In genomic region chr12:79407671-79408622, GRCh38 we compare ENCODE assay signal across 8 cellular contexts.
DNase-seq lines count a peak whose midpoint lies in the region; TF ChIP-seq lines count a peak whose summit lies in the region.

No MANE protein-coding gene starts in this region.

- H3K4me1 ChIP-seq in left ventricle myocardium inferior, result peaks cover 4% of the 10 kb centered on the region
- peaks cover 40% of the 10 kb centered on the region for H3K4me1 ChIP-seq in skeletal muscle satellite cell (ENCODE audit: control insufficient read depth, insufficient read depth, low read length)

- no peak overlapping the region for H3K4me3 ChIP-seq in WERI-Rb-1 (ENCODE audit: low read depth, low read length)
- H3K4me3 ChIP-seq in left ventricle myocardium inferior, result no peak overlapping the region
- H3K4me3 ChIP-seq in skeletal muscle satellite cell (ENCODE audit: low read length), result no peak overlapping the region

- intact Hi-C loops in activated CD4-positive, alpha-beta T cell treated with anti-CD3 and anti-CD28 coated beads, Interleukin-2, amount 10 ng/mL, durations not matched to agents 24 days and 14 days (cut with micrococcal nuclease), result no loop called here
- intact Hi-C loops in left ventricle myocardium inferior (cut with micrococcal nuclease), result no loop called here

- H3K9me3 ChIP-seq in WERI-Rb-1 (ENCODE audit: severe bottlenecking) (no peaks in the 10 kb centered on the region), left ventricle myocardium inferior (replicated peaks) (no peaks in the 10 kb centered on the region), skeletal muscle satellite cell (replicated peaks; ENCODE audit: low read length) (no peaks in the 10 kb centered on the region)

- no peak overlapping the region for H3K27ac Mint-ChIP-seq in activated CD4-positive, alpha-beta T cell treated with anti-CD3 and anti-CD28 coated beads, Interleukin-2, amount 10 ng/mL, durations not matched to agents 24 days and 14 days

- TF ChIP-seq CTCF in LNCAP (IDR thresholded peaks at IDR 0.05) (peak; percentile 88), WERI-Rb-1 (IDR thresholded peaks at IDR 0.05; ENCODE audit: low read depth, low read length) (peak; percentile 55), left ventricle myocardium inferior (IDR thresholded peaks at IDR 0.05; ENCODE audit: borderline replicate concordance) (peak; percentile 62)

- DNase-seq in activated CD4-positive, alpha-beta T cell treated with anti-CD3 and anti-CD28 coated beads, Interleukin-2, amount 10 ng/mL, durations not matched to agents 24 days and 14 days, result peak; percentile 55
- DNase-seq in activated CD4-positive, alpha-beta T cell treated with anti-CD3 and anti-CD28 coated beads for 4 hours, result no peak
- DNase-seq in HCEC 1CT (peak; percentile 88), WERI-Rb-1 (peak; percentile 40), left ventricle myocardium inferior (peak; percentile 16)
- DNase-seq in activated effector memory CD4-positive, alpha-beta T cell treated with Interleukin-2 at 50 U/mL for 16 hours, result no peak

- H3K9me3 Mint-ChIP-seq in activated CD4-positive, alpha-beta T cell treated with anti-CD3 and anti-CD28 coated beads, Interleukin-2, amount 10 ng/mL, durations not matched to agents 24 days and 14 days, result no peaks in the 10 kb centered on the region

- H3K36me3 Mint-ChIP-seq in activated CD4-positive, alpha-beta T cell treated with anti-CD3 and anti-CD28 coated beads, Interleukin-2, amount 10 ng/mL, durations not matched to agents 24 days and 14 days (ENCODE audit: low read depth), result no peaks in the 10 kb centered on the region

- H3K27me3 Mint-ChIP-seq in activated CD4-positive, alpha-beta T cell treated with anti-CD3 and anti-CD28 coated beads, Interleukin-2, amount 10 ng/mL, durations not matched to agents 24 days and 14 days, result no peaks in the 10 kb centered on the region

- H3K27me3 ChIP-seq in WERI-Rb-1 (ENCODE audit: insufficient read depth, low read depth, severe bottlenecking), result no peaks in the 10 kb centered on the region
- no peaks in the 10 kb centered on the region for H3K27me3 ChIP-seq in left ventricle myocardium inferior (ENCODE audit: low read depth)
- H3K27me3 ChIP-seq in skeletal muscle satellite cell (ENCODE audit: control insufficient read depth, insufficient read depth, low read length), result no peaks in the 10 kb centered on the region

- H3K4me3 Mint-ChIP-seq in activated CD4-positive, alpha-beta T cell treated with anti-CD3 and anti-CD28 coated beads, Interleukin-2, amount 10 ng/mL, durations not matched to agents 24 days and 14 days, result no peak overlapping the region

- H3K4me2 ChIP-seq in skeletal muscle satellite cell (ENCODE audit: low read length), result peak overlapping the region; percentile 9

- H3K27ac ChIP-seq in WERI-Rb-1, result no peak overlapping the region
- no peak overlapping the region for H3K27ac ChIP-seq in left ventricle myocardium inferior (replicated peaks)

- no peaks in the 10 kb centered on the region for H3K4me1 Mint-ChIP-seq in activated CD4-positive, alpha-beta T cell treated with anti-CD3 and anti-CD28 coated beads, Interleukin-2, amount 10 ng/mL, durations not matched to agents 24 days and 14 days

- H3K36me3 ChIP-seq in WERI-Rb-1 (no peaks in the 10 kb centered on the region), left ventricle myocardium inferior (no peaks in the 10 kb centered on the region), skeletal muscle satellite cell (ENCODE audit: insufficient read depth, low read length) (no peaks in the 10 kb centered on the region)

- peak overlapping the region; percentile 47 for H3K9ac ChIP-seq in skeletal muscle satellite cell (ENCODE audit: low read depth, low read length)

Comparison
In these comparisons a context has a peak if more than half of its experiments do, and no peak if none do; other contexts are left out.
1. DNase-seq: peak in activated CD4-positive, alpha-beta T cell treated with anti-CD3 and anti-CD28 coated beads, Interleukin-2, amount 10 ng/mL, durations not matched to agents 24 days and 14 days (single experiment), HCEC 1CT (single experiment), WERI-Rb-1 (single experiment) and left ventricle myocardium inferior (single experiment); none in activated CD4-positive, alpha-beta T cell treated with anti-CD3 and anti-CD28 coated beads for 4 hours (0 of 2) and activated effector memory CD4-positive, alpha-beta T cell treated with Interleukin-2 at 50 U/mL for 16 hours (single experiment).
2. Peak in every context shown above with its lines, with median percentiles within 50 percentile points of each other: CTCF ChIP-seq.